1 cellular context compared by ENCODE assay signal in the genomic region with DNA sequence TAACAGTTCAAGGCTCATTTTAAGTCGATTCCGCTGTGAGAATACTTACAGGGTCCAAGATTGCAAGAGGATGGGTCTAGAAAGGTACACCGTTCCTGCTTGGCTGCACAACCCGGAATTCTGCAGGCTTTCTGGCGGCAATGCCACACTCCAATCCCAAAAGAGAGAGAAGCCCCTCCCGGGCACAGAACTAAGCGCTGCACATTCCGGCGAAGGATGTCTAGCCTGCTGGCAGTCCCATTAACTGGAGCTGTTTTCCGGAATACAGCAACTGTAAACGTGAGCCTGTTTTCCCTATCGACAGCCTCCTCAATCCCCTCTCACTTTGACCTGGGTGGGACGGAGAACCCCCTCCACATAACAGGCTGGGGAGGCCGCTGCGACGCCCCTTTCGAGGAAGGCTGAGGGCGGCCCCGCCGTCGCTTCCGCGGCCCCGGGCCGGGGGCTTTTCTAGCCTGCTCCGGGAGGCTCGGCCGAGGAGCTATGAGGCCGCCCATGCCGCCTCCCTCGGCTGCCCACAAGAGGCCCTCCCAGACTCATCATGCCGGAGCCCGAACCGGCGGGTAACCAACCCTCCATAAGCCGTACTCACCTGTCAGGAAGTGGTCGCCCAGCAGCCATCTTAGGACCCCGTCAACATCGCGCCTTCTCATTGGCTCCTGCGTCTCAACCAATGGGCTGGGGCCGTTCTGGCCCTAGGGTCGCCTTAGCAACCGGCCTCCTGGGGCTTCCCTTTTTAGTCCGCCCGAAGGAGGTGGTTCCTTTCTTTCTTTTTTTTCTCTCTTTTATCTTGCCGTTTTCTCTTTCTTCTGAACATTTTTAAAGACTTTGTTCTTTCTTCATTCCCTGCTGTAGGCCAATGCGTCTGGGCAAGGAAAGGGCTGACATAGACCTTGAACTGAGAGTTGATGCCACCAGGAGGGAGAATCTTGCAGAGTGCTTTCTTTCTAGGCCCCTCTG.
TF ChIP-seq lines count a peak whose summit lies in the region.

FAM204A (minus strand) TSS at position 647 of the 960 bp plus-strand sequence. CDS start 5,909 bp downstream, outside the sequence.

TF ChIP-seq in K562, 482 proteins besides CTCF, POLR2A, EP300 and RAD21 (continued from another document and continues in another):
- TF ChIP-seq, protein P1, sequence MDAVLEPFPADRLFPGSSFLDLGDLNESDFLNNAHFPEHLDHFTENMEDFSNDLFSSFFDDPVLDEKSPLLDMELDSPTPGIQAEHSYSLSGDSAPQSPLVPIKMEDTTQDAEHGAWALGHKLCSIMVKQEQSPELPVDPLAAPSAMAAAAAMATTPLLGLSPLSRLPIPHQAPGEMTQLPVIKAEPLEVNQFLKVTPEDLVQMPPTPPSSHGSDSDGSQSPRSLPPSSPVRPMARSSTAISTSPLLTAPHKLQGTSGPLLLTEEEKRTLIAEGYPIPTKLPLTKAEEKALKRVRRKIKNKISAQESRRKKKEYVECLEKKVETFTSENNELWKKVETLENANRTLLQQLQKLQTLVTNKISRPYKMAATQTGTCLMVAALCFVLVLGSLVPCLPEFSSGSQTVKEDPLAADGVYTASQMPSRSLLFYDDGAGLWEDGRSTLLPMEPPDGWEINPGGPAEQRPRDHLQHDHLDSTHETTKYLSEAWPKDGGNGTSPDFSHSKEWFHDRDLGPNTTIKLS (IDR thresholded peaks at IDR 0.05; ENCODE audit: borderline replicate concordance, low read depth) = no peak
- no peak for TF ChIP-seq KAT2B (IDR thresholded peaks at IDR 0.05; ENCODE audit: low read depth, low read length)
- TF ChIP-seq HES1 (IDR thresholded peaks at IDR 0.05; ENCODE audit: low read depth) = no peak
- no peak for TF ChIP-seq ZFP30 (CRISPR knock-in tag; IDR thresholded peaks at IDR 0.05; ENCODE audit: borderline replicate concordance)
- no peak for TF ChIP-seq CBX2 (IDR thresholded peaks at IDR 0.05; ENCODE audit: insufficient read depth, low read length, poor library complexity, severe bottlenecking)
- TF ChIP-seq ZNF766 (CRISPR knock-in tag; conservative IDR thresholded peaks at IDR 0.05) = no peak
- TF ChIP-seq ARID1B (IDR thresholded peaks at IDR 0.05) = no peak
- no peak for TF ChIP-seq UBTF (IDR thresholded peaks at IDR 0.05; ENCODE audit: borderline replicate concordance in 1 of 2, low read depth in 2 of 2, low read length in 2 of 2)
- TF ChIP-seq TBP (optimal IDR thresholded peaks at IDR 0.05; ENCODE audit: low read depth, low read length) = peak; percentile 52
- TF ChIP-seq ZNF143 (CRISPR knock-in tag; IDR thresholded peaks at IDR 0.05) = no peak
- TF ChIP-seq ZNF518B (CRISPR knock-in tag; IDR thresholded peaks at IDR 0.05) = no peak
- TF ChIP-seq KLF13 (tag; IDR thresholded peaks at IDR 0.05; ENCODE audit: borderline replicate concordance, low read depth) = no peak
- no peak for TF ChIP-seq FOXJ2 (tag; IDR thresholded peaks at IDR 0.05)
- TF ChIP-seq FOXO4 (CRISPR knock-in tag; IDR thresholded peaks at IDR 0.05) = no peak
- no peak for TF ChIP-seq IFI16 (CRISPR knock-in tag; IDR thresholded peaks at IDR 0.05)
- no peak for TF ChIP-seq ZNF134 (CRISPR knock-in tag; conservative IDR thresholded peaks at IDR 0.05)
- peak; percentile 17; the same call in 1 of the 2 replicates for TF ChIP-seq ZBTB7A (IDR thresholded peaks at IDR 0.05; ENCODE audit: borderline replicate concordance, control insufficient read depth, low read depth, low read length)
- TF ChIP-seq BHLHE40 (IDR thresholded peaks at IDR 0.05; ENCODE audit: low read length) = no peak
- peak; percentile 75 for TF ChIP-seq HINFP (tag; conservative IDR thresholded peaks at IDR 0.05; ENCODE audit: low read depth)
- TF ChIP-seq NR2C2 (CRISPR knock-in tag; IDR thresholded peaks at IDR 0.05) = no peak
- TF ChIP-seq NR2C2 (tag; IDR thresholded peaks at IDR 0.05) = no peak
- no peak for TF ChIP-seq STAT5A (IDR thresholded peaks at IDR 0.05; ENCODE audit: borderline replicate concordance, low read length)
- TF ChIP-seq, protein P2, sequence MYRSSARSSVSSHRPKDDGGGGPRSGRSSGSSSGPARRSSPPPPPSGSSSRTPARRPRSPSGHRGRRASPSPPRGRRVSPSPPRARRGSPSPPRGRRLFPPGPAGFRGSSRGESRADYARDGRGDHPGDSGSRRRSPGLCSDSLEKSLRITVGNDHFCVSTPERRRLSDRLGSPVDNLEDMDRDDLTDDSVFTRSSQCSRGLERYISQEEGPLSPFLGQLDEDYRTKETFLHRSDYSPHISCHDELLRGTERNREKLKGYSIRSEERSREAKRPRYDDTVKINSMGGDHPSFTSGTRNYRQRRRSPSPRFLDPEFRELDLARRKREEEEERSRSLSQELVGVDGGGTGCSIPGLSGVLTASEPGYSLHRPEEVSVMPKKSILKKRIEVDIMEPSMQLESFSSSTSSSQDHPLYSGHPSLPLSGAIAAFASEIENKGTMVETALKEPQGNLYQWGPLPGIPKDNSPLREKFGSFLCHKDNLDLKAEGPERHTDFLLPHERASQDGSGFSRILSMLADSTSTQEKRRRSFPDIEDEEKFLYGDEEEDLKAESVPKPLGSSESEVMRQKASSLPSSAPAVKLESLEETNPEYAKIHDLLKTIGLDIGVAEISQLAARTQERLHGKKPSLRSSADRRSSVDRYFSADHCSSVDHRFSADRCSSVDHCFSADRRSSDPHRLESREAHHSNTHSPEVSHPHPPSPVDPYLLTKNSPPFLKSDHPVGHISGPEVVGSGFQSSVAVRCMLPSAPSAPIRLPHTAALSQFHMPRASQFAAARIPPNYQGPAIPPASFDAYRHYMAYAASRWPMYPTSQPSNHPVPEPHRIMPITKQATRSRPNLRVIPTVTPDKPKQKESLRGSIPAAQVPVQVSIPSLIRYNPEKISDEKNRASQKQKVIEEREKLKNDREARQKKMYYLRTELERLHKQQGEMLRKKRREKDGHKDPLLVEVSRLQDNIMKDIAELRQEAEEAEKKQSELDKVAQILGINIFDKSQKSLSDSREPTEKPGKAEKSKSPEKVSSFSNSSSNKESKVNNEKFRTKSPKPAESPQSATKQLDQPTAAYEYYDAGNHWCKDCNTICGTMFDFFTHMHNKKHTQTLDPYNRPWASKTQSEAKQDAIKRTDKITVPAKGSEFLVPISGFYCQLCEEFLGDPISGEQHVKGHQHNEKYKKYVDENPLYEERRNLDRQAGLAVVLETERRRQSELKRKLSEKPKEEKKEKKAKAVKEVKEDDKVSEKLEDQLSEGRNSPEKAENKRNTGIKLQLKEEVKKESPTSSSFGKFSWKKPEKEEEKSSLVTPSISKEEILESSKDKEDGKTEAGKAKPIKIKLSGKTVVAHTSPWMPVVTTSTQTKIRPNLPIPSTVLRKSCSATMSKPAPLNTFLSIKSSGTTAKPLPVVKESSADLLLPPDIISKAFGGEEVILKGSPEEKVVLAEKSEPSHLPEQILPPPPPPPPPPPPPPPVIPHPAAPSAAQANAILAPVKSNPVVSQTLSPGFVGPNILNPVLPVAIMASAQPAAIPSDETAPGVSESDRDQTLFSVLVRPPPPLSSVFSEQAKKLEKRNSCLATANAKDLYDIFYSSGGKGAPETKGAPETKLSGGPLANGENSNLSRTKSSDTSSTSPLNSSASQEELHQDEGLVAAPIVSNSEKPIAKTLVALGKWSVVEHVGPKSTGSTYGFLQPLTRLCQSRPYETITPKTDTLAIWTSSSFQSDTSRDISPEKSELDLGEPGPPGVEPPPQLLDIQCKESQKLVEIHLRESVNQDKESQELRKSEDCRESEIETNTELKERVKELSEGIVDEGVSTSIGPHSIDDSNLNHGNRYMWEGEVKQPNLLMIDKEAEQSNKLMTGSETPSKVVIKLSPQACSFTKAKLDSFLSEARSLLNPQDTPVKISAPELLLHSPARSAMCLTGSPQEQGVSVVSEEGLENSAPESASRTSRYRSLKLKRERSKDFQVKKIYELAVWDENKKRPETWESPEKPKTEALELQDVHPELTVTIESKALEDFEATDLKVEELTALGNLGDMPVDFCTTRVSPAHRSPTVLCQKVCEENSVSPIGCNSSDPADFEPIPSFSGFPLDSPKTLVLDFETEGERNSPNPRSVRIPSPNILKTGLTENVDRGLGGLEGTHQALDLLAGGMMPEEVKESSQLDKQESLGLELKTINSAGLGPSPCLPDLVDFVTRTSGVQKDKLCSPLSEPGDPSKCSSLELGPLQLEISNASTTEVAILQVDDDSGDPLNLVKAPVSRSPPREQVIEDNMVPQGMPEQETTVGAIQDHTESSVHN (IDR thresholded peaks at IDR 0.05; ENCODE audit: borderline replicate concordance in 1 of 2, low read depth in 1 of 2) = no peak
- TF ChIP-seq, protein P3, sequence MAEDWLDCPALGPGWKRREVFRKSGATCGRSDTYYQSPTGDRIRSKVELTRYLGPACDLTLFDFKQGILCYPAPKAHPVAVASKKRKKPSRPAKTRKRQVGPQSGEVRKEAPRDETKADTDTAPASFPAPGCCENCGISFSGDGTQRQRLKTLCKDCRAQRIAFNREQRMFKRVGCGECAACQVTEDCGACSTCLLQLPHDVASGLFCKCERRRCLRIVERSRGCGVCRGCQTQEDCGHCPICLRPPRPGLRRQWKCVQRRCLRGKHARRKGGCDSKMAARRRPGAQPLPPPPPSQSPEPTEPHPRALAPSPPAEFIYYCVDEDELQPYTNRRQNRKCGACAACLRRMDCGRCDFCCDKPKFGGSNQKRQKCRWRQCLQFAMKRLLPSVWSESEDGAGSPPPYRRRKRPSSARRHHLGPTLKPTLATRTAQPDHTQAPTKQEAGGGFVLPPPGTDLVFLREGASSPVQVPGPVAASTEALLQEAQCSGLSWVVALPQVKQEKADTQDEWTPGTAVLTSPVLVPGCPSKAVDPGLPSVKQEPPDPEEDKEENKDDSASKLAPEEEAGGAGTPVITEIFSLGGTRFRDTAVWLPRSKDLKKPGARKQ (CRISPR knock-in tag; IDR thresholded peaks at IDR 0.05) = no peak
